In genomic region chr10:74056081-74056818, GRCh38 we compare ENCODE assay signal across 9 cellular contexts. TPM values are rescaled to one million over a fixed set of nuclear protein-coding genes. Genes with fewer than 3 reads are reported as not detected.
DNase-seq lines count a peak whose midpoint lies in the region; FAIRE-seq and TF ChIP-seq lines count a peak whose summit lies in the region.
"Had no signal": no experiment of that assay in that cellular context is flagged by ENCODE, and none has a peak within 500 bp of the region (broad histone marks: within the 10 kb centered on the region; RNA-seq: fewer than 3 reads in every experiment).

No MANE protein-coding gene starts in this region.

- peaks cover 1% of the 10 kb centered on the region for H3K36me3 Mint-ChIP-seq in activated CD4-positive, alpha-beta T cell treated with anti-CD3 and anti-CD28 coated beads, Interleukin-2, amount 10 ng/mL, durations not matched to agents 24 days and 14 days (ENCODE audit: low read depth)

- intact Hi-C loops in activated CD4-positive, alpha-beta T cell treated with anti-CD3 and anti-CD28 coated beads, Interleukin-2, amount 10 ng/mL, durations not matched to agents 24 days and 14 days (cut with micrococcal nuclease), result loop anchor here (1.0 to 5.0 kb wide), 4 partner anchors 22 to 169 kb away; no protein-coding TSS in a partner anchor
- intact Hi-C loops in PC-9 (cut with micrococcal nuclease; ENCODE audit: unreplicated experiment), result loop anchor here (1.0 to 2.0 kb wide), 5 partner anchors 25 to 169 kb away; partner anchors contain the start of gene VCL
- intact Hi-C loops in esophagus muscularis mucosa (cut with DNase I), result no loop called here

- peak overlapping the region; percentile 90 for H3K27ac Mint-ChIP-seq in activated CD4-positive, alpha-beta T cell treated with anti-CD3 and anti-CD28 coated beads, Interleukin-2, amount 10 ng/mL, durations not matched to agents 24 days and 14 days

- CTCF ChIA-PET in PC-9 (lab: Charles Lee), result interaction anchor here (0.9 to 1.1 kb wide), 3 partner anchors 9 to 176 kb away, joined by 3 to 4 read pairs (median 3); no protein-coding TSS in a partner anchor

- H4K20me1 ChIP-seq in PC-9 (ENCODE audit: insufficient read depth) (no peaks in the 10 kb centered on the region), smooth muscle cell (ENCODE audit: low read depth) (peaks cover 100% of the 10 kb centered on the region)

- no peak for FAIRE-seq in frontal cortex (lab: Jason Lieb, UNC)

- peak overlapping the region; percentile 63 for H3K4me3 Mint-ChIP-seq in activated CD4-positive, alpha-beta T cell treated with anti-CD3 and anti-CD28 coated beads, Interleukin-2, amount 10 ng/mL, durations not matched to agents 24 days and 14 days

- peak overlapping the region; percentile 92 for H3K27ac ChIP-seq in PC-9
- peak overlapping the region; percentile 42 to 58 (median 47) for H3K27ac ChIP-seq in esophagus muscularis mucosa (replicated peaks in 1 of 4)
- H3K27ac ChIP-seq in smooth muscle cell (ENCODE audit: low read depth), result peak overlapping the region; percentile 81
- H3K27ac ChIP-seq: C4-2B had no signal

- BruUV-seq in PC-9 (replicated peaks; lab: Mats Ljungman, UMichigan), result no TSS peak

- no peak for TF ChIP-seq CTCF in PC-9 (conservative IDR thresholded peaks at IDR 0.05)
- TF ChIP-seq CTCF in esophagus muscularis mucosa (IDR thresholded peaks at IDR 0.05), result no peak
- TF ChIP-seq CTCF in smooth muscle cell (IDR thresholded peaks at IDR 0.05; ENCODE audit: borderline replicate concordance, insufficient read depth, poor library complexity, severe bottlenecking), result no peak

- peaks cover 38% of the 10 kb centered on the region for H3K4me1 Mint-ChIP-seq in activated CD4-positive, alpha-beta T cell treated with anti-CD3 and anti-CD28 coated beads, Interleukin-2, amount 10 ng/mL, durations not matched to agents 24 days and 14 days

- H2AFZ ChIP-seq in PC-9 (no peak overlapping the region), smooth muscle cell (ENCODE audit: low read depth) (no peak overlapping the region)

- TF ChIP-seq EP300 in esophagus muscularis mucosa (IDR thresholded peaks at IDR 0.05), result no peak

- POLR2A ChIA-PET in PC-9 (lab: Charles Lee; ENCODE audit: unreplicated experiment), result interaction anchor here (0.5 to 1.2 kb wide), 12 partner anchors 9 to 561 kb away, joined by 3 to 15 read pairs (median 5); no protein-coding TSS in a partner anchor

- peak; percentile 79 for DNase-seq in activated CD4-positive, alpha-beta T cell treated with anti-CD3 and anti-CD28 coated beads, Interleukin-2, amount 10 ng/mL, durations not matched to agents 24 days and 14 days
- no peak for DNase-seq in activated CD4-positive, alpha-beta T cell treated with anti-CD3 and anti-CD28 coated beads for 1 hour
- peak; percentile 49 to 96 for DNase-seq in PC-9
- DNase-seq in esophagus muscularis mucosa (ENCODE audit: extremely low spot score), result no peak
- DNase-seq in smooth muscle cell (lab: John Stamatoyannopoulos, UW; ENCODE audit: unreplicated experiment), result no peak
- no peak for DNase-seq in frontal cortex (ENCODE audit: low spot score in 2 of 2)
- no peak for DNase-seq in cerebellar cortex (ENCODE audit: low spot score)
- DNase-seq in NCI-H2107 (lab: John Stamatoyannopoulos, UW), result no peak

- H3K4me1 ChIP-seq in PC-9 (replicated peaks; ENCODE audit: insufficient read depth), result peaks cover 71% of the 10 kb centered on the region
- H3K4me1 ChIP-seq in esophagus muscularis mucosa, result peaks cover 61 to 95% (median 83%) of the 10 kb centered on the region in 4 donors
- no peaks in the 10 kb centered on the region for H3K4me1 ChIP-seq in smooth muscle cell (ENCODE audit: low read depth)

- peaks cover 64% of the 10 kb centered on the region for H3F3A ChIP-seq in PC-9 (ENCODE audit: insufficient read depth, low read depth)
- H3F3A ChIP-seq in smooth muscle cell (ENCODE audit: low read depth), result peaks cover 28% of the 10 kb centered on the region

- no peaks in the 10 kb centered on the region for H3K27me3 Mint-ChIP-seq in activated CD4-positive, alpha-beta T cell treated with anti-CD3 and anti-CD28 coated beads, Interleukin-2, amount 10 ng/mL, durations not matched to agents 24 days and 14 days

- no peaks in the 10 kb centered on the region for H3K9me3 Mint-ChIP-seq in activated CD4-positive, alpha-beta T cell treated with anti-CD3 and anti-CD28 coated beads, Interleukin-2, amount 10 ng/mL, durations not matched to agents 24 days and 14 days

- WGBS in esophagus muscularis mucosa, result 37% methylated on average over 2 of the region's 2 CpGs
- 49% methylated on average over 2 of the region's 2 CpGs for WGBS in smooth muscle cell (ENCODE audit: low lambda C conversion rate)

- H3K9me3 ChIP-seq in PC-9 (ENCODE audit: insufficient read depth, low read depth) (no peaks in the 10 kb centered on the region), esophagus muscularis mucosa (no peaks in the 10 kb centered on the region), smooth muscle cell (replicated peaks; ENCODE audit: low read depth) (no peaks in the 10 kb centered on the region)

- H3K4me2 ChIP-seq in PC-9 (peak overlapping the region; percentile 69), smooth muscle cell (peak overlapping the region; percentile 64)

- H3K9ac ChIP-seq in smooth muscle cell (ENCODE audit: low read depth), result peak overlapping the region; percentile 31

- H3K9me2 ChIP-seq in PC-9 (ENCODE audit: insufficient read depth), result no peaks in the 10 kb centered on the region

- H3K79me2 ChIP-seq in PC-9 (ENCODE audit: low read depth) (peaks cover 77% of the 10 kb centered on the region), smooth muscle cell (ENCODE audit: low read depth) (peaks cover 98% of the 10 kb centered on the region)

- no peak for TF ChIP-seq POLR2A in esophagus muscularis mucosa (IDR thresholded peaks at IDR 0.05; ENCODE audit: low read depth)

- H3K27me3 ChIP-seq in PC-9 (ENCODE audit: insufficient read depth, low read depth) (no peaks in the 10 kb centered on the region), esophagus muscularis mucosa (no peaks in the 10 kb centered on the region), smooth muscle cell (ENCODE audit: low read depth) (no peaks in the 10 kb centered on the region)

- H3K4me3 ChIP-seq in PC-9 (peak overlapping the region; percentile 23), esophagus muscularis mucosa (no peak overlapping the region), smooth muscle cell (no peak overlapping the region)

- H3K36me3 ChIP-seq in PC-9 (ENCODE audit: low read depth), result peaks cover 2% of the 10 kb centered on the region; the same call in 1 of the 2 replicates
- H3K36me3 ChIP-seq in esophagus muscularis mucosa, result no peaks in the 10 kb centered on the region
- no peaks in the 10 kb centered on the region for H3K36me3 ChIP-seq in smooth muscle cell (ENCODE audit: low read depth)

RNA-seq across cellular contexts. Expression of gene VCL, which starts 58.3 kb away (rescaled TPM):
- 26.1 and 26.8 TPM in 2 replicates for total RNA-seq in activated CD4-positive, alpha-beta T cell treated with anti-CD3 and anti-CD28 coated beads, Interleukin-2, amount 10 ng/mL, durations not matched to agents 24 days and 14 days
- total RNA-seq in PC-9 (2021), result 208 and 225 TPM in 2 replicates
- total RNA-seq in esophagus muscularis mucosa, result 100 to 1,000 TPM; 412 to 555 (median 448) TPM
- total RNA-seq in smooth muscle cell, result 187 and 190 TPM in 2 replicates
- polyA plus RNA-seq in smooth muscle cell, result 128 TPM in 2 replicates
- total RNA-seq in frontal cortex, result 11.4 TPM

Comparison
In these comparisons a context has a peak if more than half of its experiments do, and no peak if none do; other contexts are left out.
1. DNase-seq: peak in activated CD4-positive, alpha-beta T cell treated with anti-CD3 and anti-CD28 coated beads, Interleukin-2, amount 10 ng/mL, durations not matched to agents 24 days and 14 days (single experiment) and PC-9 (2 of 2); none in activated CD4-positive, alpha-beta T cell treated with anti-CD3 and anti-CD28 coated beads for 1 hour (single experiment), esophagus muscularis mucosa (single experiment), smooth muscle cell (single experiment), frontal cortex (0 of 2), cerebellar cortex (single experiment) and NCI-H2107 (single experiment).
2. Peak in every context shown above with its lines, with median percentiles within 50 percentile points of each other: H3K27ac ChIP-seq.